1 cellular context compared by ENCODE assay signal in genomic region chr14:22598099-22598895, GRCh38.
TF ChIP-seq lines count a peak whose summit lies in the region.

TSS of gene ABHD4 (plus strand) at chr14:22598300. CDS start at chr14:22598307, 7 bp downstream.

TF ChIP-seq in GM12878, 131 proteins besides CTCF, POLR2A, EP300 and RAD21 (continued from another document):
- TF ChIP-seq, protein P1, sequence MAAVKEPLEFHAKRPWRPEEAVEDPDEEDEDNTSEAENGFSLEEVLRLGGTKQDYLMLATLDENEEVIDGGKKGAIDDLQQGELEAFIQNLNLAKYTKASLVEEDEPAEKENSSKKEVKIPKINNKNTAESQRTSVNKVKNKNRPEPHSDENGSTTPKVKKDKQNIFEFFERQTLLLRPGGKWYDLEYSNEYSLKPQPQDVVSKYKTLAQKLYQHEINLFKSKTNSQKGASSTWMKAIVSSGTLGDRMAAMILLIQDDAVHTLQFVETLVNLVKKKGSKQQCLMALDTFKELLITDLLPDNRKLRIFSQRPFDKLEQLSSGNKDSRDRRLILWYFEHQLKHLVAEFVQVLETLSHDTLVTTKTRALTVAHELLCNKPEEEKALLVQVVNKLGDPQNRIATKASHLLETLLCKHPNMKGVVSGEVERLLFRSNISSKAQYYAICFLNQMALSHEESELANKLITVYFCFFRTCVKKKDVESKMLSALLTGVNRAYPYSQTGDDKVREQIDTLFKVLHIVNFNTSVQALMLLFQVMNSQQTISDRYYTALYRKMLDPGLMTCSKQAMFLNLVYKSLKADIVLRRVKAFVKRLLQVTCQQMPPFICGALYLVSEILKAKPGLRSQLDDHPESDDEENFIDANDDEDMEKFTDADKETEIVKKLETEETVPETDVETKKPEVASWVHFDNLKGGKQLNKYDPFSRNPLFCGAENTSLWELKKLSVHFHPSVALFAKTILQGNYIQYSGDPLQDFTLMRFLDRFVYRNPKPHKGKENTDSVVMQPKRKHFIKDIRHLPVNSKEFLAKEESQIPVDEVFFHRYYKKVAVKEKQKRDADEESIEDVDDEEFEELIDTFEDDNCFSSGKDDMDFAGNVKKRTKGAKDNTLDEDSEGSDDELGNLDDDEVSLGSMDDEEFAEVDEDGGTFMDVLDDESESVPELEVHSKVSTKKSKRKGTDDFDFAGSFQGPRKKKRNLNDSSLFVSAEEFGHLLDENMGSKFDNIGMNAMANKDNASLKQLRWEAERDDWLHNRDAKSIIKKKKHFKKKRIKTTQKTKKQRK (IDR thresholded peaks at IDR 0.05; ENCODE audit: low read depth, low read length) = no peak
- TF ChIP-seq ATF2 (IDR thresholded peaks at IDR 0.05; ENCODE audit: low read length) = no peak
- TF ChIP-seq TAF1 (IDR thresholded peaks at IDR 0.05; ENCODE audit: borderline replicate concordance, low read depth, low read length) = 0 out of 2 replicates have a peak, but pooled peaks have one; percentile 30
- TF ChIP-seq ZNF274 (IDR thresholded peaks at IDR 0.05; ENCODE audit: insufficient read depth, insufficient read length) = no peak
- no peak for TF ChIP-seq ESRRA (IDR thresholded peaks at IDR 0.05; ENCODE audit: low read length)
- TF ChIP-seq ZSCAN29 (IDR thresholded peaks at IDR 0.05) = no peak
- no peak for TF ChIP-seq SMARCA5 (IDR thresholded peaks at IDR 0.05)
- no peak for TF ChIP-seq MTA2 (IDR thresholded peaks at IDR 0.05; ENCODE audit: low read depth)
- TF ChIP-seq EED (IDR thresholded peaks at IDR 0.05; ENCODE audit: low read depth) = peak; percentile 32; the same call in 1 of the 2 replicates
